8 cellular contexts compared by ENCODE assay signal in genomic region chr9:97632992-97633858, GRCh38.
DNase-seq lines count a peak whose midpoint lies in the region; ATAC-seq lines count a peak whose summit lies in the region.

Gene NCBP1 (plus strand): TSS chr9:97633821. CDS start chr9:97633882, 61 bp downstream.
Gene TSTD2 (minus strand): TSS chr9:97633368. CDS start chr9:97627562, 5,806 bp downstream.

- ATAC-seq in GM19023 (IDR thresholded peaks at IDR 0.05; ENCODE audit: unreplicated experiment) (peak; percentile 88), HG03280 (IDR thresholded peaks at IDR 0.05; ENCODE audit: unreplicated experiment) (peak; percentile 83)

- DNase-seq in AG08396 (ENCODE audit: low spot score): peak; percentile 96
- DNase-seq in NCI-H345 treated with DMSO at 0.1 percent for 48 hours (lab: John Stamatoyannopoulos, UW; ENCODE audit: unreplicated experiment): peak; percentile 98
- peak; percentile 84 to 95 (median 91) for DNase-seq in activated CD4-positive, CD25-positive, alpha-beta regulatory T cell (lab: John Stamatoyannopoulos, UW)
- peak; percentile 97 for DNase-seq in central memory CD4-positive, alpha-beta T cell
- DNase-seq in iris pigment epithelial cell (ENCODE audit: low read depth): peak; percentile 98
- peak; percentile 92 for DNase-seq in stimulated activated CD4-positive, alpha-beta T cell treated with anti-CD3 and anti-CD28 coated beads, Interleukin-12 subunit alpha, Interleukin-12 subunit beta, amount 100 ng/mL, for 4 hours

Comparison
In these comparisons a context has a peak if more than half of its experiments do, and no peak if none do; other contexts are left out.
1. Peak in every context shown above with its lines: DNase-seq and ATAC-seq.